Comparison of ENCODE assay signal across 11 cellular contexts in genomic region chr10:33015798-33016547, GRCh38. TPM values are rescaled to one million over a fixed set of nuclear protein-coding genes. Genes with fewer than 3 reads are reported as not detected.
A peak's percentile ranks its signal among the peaks of the same experiment; 100 is the strongest.
DNase-seq lines count a peak whose midpoint lies in the region; ATAC-seq and TF ChIP-seq lines count a peak whose summit lies in the region.
"Had no signal": no experiment of that assay in that cellular context is flagged by ENCODE, and none has a peak within 500 bp of the region (broad histone marks: within the 10 kb centered on the region; RNA-seq: fewer than 3 reads in every experiment).

No MANE protein-coding gene starts in this region.

- peaks cover 2% of the 10 kb centered on the region for H3K36me3 Mint-ChIP-seq in T-helper 17 cell (ENCODE audit: low read depth)
- no peaks in the 10 kb centered on the region for H3K36me3 Mint-ChIP-seq in activated naive CD8-positive, alpha-beta T cell treated with anti-CD3 and anti-CD28 coated beads for 36 hours
- H3K36me3 Mint-ChIP-seq: activated naive CD8-positive, alpha-beta T cell treated with anti-CD3 and anti-CD28 coated beads, Interleukin-2, amount 10 ng/mL, durations not matched to agents 7 days and 5 days had no signal

- H3K9me3 ChIP-seq in T-helper 17 cell (ENCODE audit: control insufficient read depth, low read length, poor library complexity, severe bottlenecking) (no peaks in the 10 kb centered on the region), right cardiac atrium (ENCODE audit: control insufficient read depth, low read length) (no peaks in the 10 kb centered on the region), suprapubic skin (no peaks in the 10 kb centered on the region)
- H3K9me3 ChIP-seq: ovary had no signal

- H3K27me3 ChIP-seq in right cardiac atrium (ENCODE audit: control insufficient read depth, insufficient read depth) (no peaks in the 10 kb centered on the region), suprapubic skin (no peaks in the 10 kb centered on the region)
- H3K27me3 ChIP-seq: ovary had no signal

- peak overlapping the region; percentile 29 for H3K27ac Mint-ChIP-seq in T-helper 17 cell
- no peak overlapping the region for H3K27ac Mint-ChIP-seq in activated naive CD8-positive, alpha-beta T cell treated with anti-CD3 and anti-CD28 coated beads for 36 hours
- H3K27ac Mint-ChIP-seq: activated naive CD8-positive, alpha-beta T cell treated with anti-CD3 and anti-CD28 coated beads, Interleukin-2, amount 10 ng/mL, durations not matched to agents 7 days and 5 days had no signal

- peak; percentile 66 for ATAC-seq in GM21619 (IDR thresholded peaks at IDR 0.05; ENCODE audit: unreplicated experiment)
- no peak for ATAC-seq in T-helper 17 cell
- ATAC-seq in right cardiac atrium, result peak in 1 of 2 donors; percentile 41

- H3K4me1 ChIP-seq in right cardiac atrium (ENCODE audit: control insufficient read depth, insufficient read depth, low read length) (no peaks in the 10 kb centered on the region), suprapubic skin (peaks cover under 1% of the 10 kb centered on the region)

- H3K4me3 ChIP-seq in right cardiac atrium (ENCODE audit: low read length) (no peak overlapping the region), suprapubic skin (no peak overlapping the region)
- H3K4me3 ChIP-seq: ovary had no signal

- WGBS in right cardiac atrium, result 63% methylated on average over 3 of the region's 3 CpGs
- 84% methylated on average over 3 of the region's 3 CpGs for WGBS in suprapubic skin

- H3K36me3 ChIP-seq in suprapubic skin, result no peaks in the 10 kb centered on the region
- H3K36me3 ChIP-seq: ovary had no signal

- DNase-seq in T-helper 17 cell (no peak), right cardiac atrium (no peak), suprapubic skin (ENCODE audit: low spot score in 2 of 2) (no peak), NCI-H2227 (lab: John Stamatoyannopoulos, UW; ENCODE audit: unreplicated experiment) (no peak)
- no peak for DNase-seq in central memory CD4-positive, alpha-beta T cell
- DNase-seq in activated naive CD8-positive, alpha-beta T cell treated with anti-CD3 and anti-CD28 coated beads for 36 hours, result no peak
- DNase-seq: activated CD8-positive, alpha-beta memory T cell treated with anti-CD3 and anti-CD28 coated beads for 24 hours; activated naive CD8-positive, alpha-beta T cell treated with anti-CD3 and anti-CD28 coated beads, Interleukin-2, amount 10 ng/mL, durations not matched to agents 7 days and 5 days; ovary; T-helper 1 cell had no signal

- TF ChIP-seq EP300 in suprapubic skin (IDR thresholded peaks at IDR 0.05), result no peak

- intact Hi-C loops in right cardiac atrium (cut with DNase I), result no loop called here

- no peaks in the 10 kb centered on the region for H3K27me3 Mint-ChIP-seq in T-helper 17 cell
- H3K27me3 Mint-ChIP-seq in activated naive CD8-positive, alpha-beta T cell treated with anti-CD3 and anti-CD28 coated beads for 36 hours, result no peaks in the 10 kb centered on the region
- H3K27me3 Mint-ChIP-seq: activated naive CD8-positive, alpha-beta T cell treated with anti-CD3 and anti-CD28 coated beads, Interleukin-2, amount 10 ng/mL, durations not matched to agents 7 days and 5 days had no signal

- peaks cover 2% of the 10 kb centered on the region for H3K9me3 Mint-ChIP-seq in activated naive CD8-positive, alpha-beta T cell treated with anti-CD3 and anti-CD28 coated beads for 36 hours
- H3K9me3 Mint-ChIP-seq: activated naive CD8-positive, alpha-beta T cell treated with anti-CD3 and anti-CD28 coated beads, Interleukin-2, amount 10 ng/mL, durations not matched to agents 7 days and 5 days had no signal

- no peak overlapping the region for H3K4me3 Mint-ChIP-seq in T-helper 17 cell
- no peak overlapping the region for H3K4me3 Mint-ChIP-seq in activated naive CD8-positive, alpha-beta T cell treated with anti-CD3 and anti-CD28 coated beads for 36 hours
- H3K4me3 Mint-ChIP-seq: activated naive CD8-positive, alpha-beta T cell treated with anti-CD3 and anti-CD28 coated beads, Interleukin-2, amount 10 ng/mL, durations not matched to agents 7 days and 5 days had no signal

- TF ChIP-seq CTCF in suprapubic skin (IDR thresholded peaks at IDR 0.05), result no peak

- no peak for TF ChIP-seq POLR2A in suprapubic skin (IDR thresholded peaks at IDR 0.05)

- H3K4me1 Mint-ChIP-seq in T-helper 17 cell, result peaks cover 12% of the 10 kb centered on the region
- H3K4me1 Mint-ChIP-seq in activated naive CD8-positive, alpha-beta T cell treated with anti-CD3 and anti-CD28 coated beads for 36 hours, result no peaks in the 10 kb centered on the region
- H3K4me1 Mint-ChIP-seq: activated naive CD8-positive, alpha-beta T cell treated with anti-CD3 and anti-CD28 coated beads, Interleukin-2, amount 10 ng/mL, durations not matched to agents 7 days and 5 days had no signal

- peak overlapping the region; percentile 43 for H3K27ac ChIP-seq in right cardiac atrium (ENCODE audit: low read length)
- H3K27ac ChIP-seq in suprapubic skin, result peak overlapping the region; percentile 14
- H3K27ac ChIP-seq: ovary had no signal

RNA-seq across cellular contexts. Expression of gene ITGB1, which starts 57.9 kb away (rescaled TPM):
- 100 to 1,000 TPM; 392 to 428 TPM for total RNA-seq in T-helper 17 cell
- total RNA-seq in right cardiac atrium, result 100 to 1,000 TPM; 453 to 583 (median 494) TPM
- 259 TPM for polyA plus RNA-seq in right cardiac atrium
- 100 to 1,000 TPM; 167 to 261 (median 218) TPM for total RNA-seq in suprapubic skin
- total RNA-seq in activated naive CD8-positive, alpha-beta T cell treated with anti-CD3 and anti-CD28 coated beads for 36 hours, result 10 to 100 TPM; 43.2 to 48.9 TPM
